ENCODE assay signal across 16 cellular contexts in the genomic region with DNA sequence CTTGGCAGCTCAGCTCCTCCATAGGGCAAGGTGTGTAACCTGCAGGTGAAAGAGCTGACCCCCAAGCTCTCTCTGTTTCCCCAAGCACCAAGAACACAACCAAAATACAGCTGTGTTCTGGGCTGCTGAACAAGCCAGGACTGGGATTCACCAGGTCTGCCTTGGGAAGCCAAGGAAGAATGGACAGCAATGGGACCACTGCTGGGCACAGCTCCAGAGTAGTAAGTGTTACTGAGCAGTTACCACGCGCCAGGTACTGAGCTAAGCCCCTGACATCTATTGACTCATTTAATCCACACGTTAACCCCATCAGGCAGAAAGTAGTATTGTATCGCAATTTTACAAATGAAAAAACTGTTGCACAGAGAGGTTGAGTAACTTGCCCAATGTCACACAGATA.
"Had no signal": no experiment of that assay in that cellular context is flagged by ENCODE, and none has a peak within 500 bp of the region (broad histone marks: within the 10 kb centered on the region; RNA-seq: fewer than 3 reads in every experiment).

No MANE protein-coding gene starts in this region.

- H3K36me3 ChIP-seq: esophagus muscularis mucosa, gastroesophageal sphincter, heart right ventricle, left lung, lower lobe of right lung had no signal

- H3K4me1 ChIP-seq: esophagus muscularis mucosa, foreskin keratinocyte, gastroesophageal sphincter, heart right ventricle, left lung, lower lobe of right lung had no signal

- H3K9me3 ChIP-seq: esophagus muscularis mucosa, left lung, lower lobe of right lung had no signal

- H3K4me3 ChIP-seq: coronary artery, dorsolateral prefrontal cortex, esophagus muscularis mucosa, gastroesophageal sphincter, heart right ventricle, left lung, lower lobe of right lung had no signal

- ATAC-seq: foreskin keratinocyte, gastroesophageal sphincter, heart right ventricle, left cardiac atrium, left lung, left ventricle myocardium superior, lower lobe of right lung had no signal

- H3K27me3 ChIP-seq: dorsolateral prefrontal cortex, esophagus muscularis mucosa, foreskin keratinocyte, left lung had no signal

- H3K27ac ChIP-seq: coronary artery, dorsolateral prefrontal cortex, esophagus muscularis mucosa, foreskin keratinocyte, gastroesophageal sphincter, heart right ventricle, left lung, lower lobe of right lung had no signal

- DNase-seq: dermis blood vessel endothelial cell; dorsolateral prefrontal cortex; effector CD4-positive, alpha-beta T cell; effector memory CD4-positive, alpha-beta T cell; foreskin keratinocyte; heart right ventricle; hippocampal formation; left cardiac atrium; left lung; left ventricle myocardium superior; lower lobe of right lung; mesenchymal stem cell; midbrain had no signal
